ENCODE assay signal across 1 cellular context in genomic region chr3:138199847-138200246, GRCh38.
TF ChIP-seq lines count a peak whose summit lies in the region.

No MANE protein-coding gene starts in this region.

TF ChIP-seq in WTC11, 78 proteins besides CTCF, POLR2A, EP300 and RAD21 (continued from another document):
- TF ChIP-seq MYBL2 (CRISPR knock-in tag; IDR thresholded peaks at IDR 0.05) (no peak), RORB (CRISPR knock-in tag; IDR thresholded peaks at IDR 0.05) (no peak), AFF4 (CRISPR knock-in tag; IDR thresholded peaks at IDR 0.05; ENCODE audit: borderline replicate concordance) (no peak), ZNF281 (CRISPR knock-in tag; IDR thresholded peaks at IDR 0.05) (no peak)
- TF ChIP-seq, protein P1, sequence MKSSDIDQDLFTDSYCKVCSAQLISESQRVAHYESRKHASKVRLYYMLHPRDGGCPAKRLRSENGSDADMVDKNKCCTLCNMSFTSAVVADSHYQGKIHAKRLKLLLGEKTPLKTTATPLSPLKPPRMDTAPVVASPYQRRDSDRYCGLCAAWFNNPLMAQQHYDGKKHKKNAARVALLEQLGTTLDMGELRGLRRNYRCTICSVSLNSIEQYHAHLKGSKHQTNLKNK (CRISPR knock-in tag; IDR thresholded peaks at IDR 0.05) = no peak
